Comparison of ENCODE assay signal across 21 cellular contexts in the genomic region with DNA sequence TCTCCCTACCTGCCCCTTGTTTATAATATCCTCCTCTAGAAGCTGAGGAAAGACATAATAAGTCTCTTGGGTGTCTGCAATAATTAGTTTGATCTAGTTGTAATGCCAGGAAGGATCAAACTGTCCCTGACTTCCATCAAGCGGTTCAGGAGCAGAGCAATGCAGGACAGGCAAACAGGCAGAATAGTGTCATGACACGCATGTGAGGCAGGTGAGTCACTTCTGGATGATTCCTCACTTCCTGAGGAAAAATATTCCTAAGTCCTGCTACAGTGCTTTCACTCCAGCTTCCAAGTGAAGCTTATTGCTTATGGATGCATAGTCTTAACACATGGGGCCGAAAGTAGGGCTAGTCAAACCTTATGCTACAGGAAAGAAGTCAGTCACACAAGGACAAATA.
"Had no signal": no experiment of that assay in that cellular context is flagged by ENCODE, and none has a peak within 500 bp of the region (broad histone marks: within the 10 kb centered on the region; RNA-seq: fewer than 3 reads in every experiment).

No MANE protein-coding gene starts in this region.

- H3K27me3 Mint-ChIP-seq: type B pancreatic cell had no signal

- H2AFZ ChIP-seq: neural progenitor cell had no signal

- H3K4me3 Mint-ChIP-seq: activated B cell treated with CpG ODN at 0.5 μM for 24 hours; activated CD4-positive, alpha-beta memory T cell treated with anti-CD3 and anti-CD28 coated beads, Interleukin-2, amount 10 ng/mL, durations not matched to agents 7 days and 5 days; activated CD8-positive, alpha-beta memory T cell treated with anti-CD3 and anti-CD28 coated beads, Interleukin-2, amount 10 ng/mL, durations not matched to agents 7 days and 5 days; activated naive CD4-positive, alpha-beta T cell treated with anti-CD3 and anti-CD28 coated beads for 36 hours; immature natural killer cell; naive thymus-derived CD4-positive, alpha-beta T cell; neural progenitor cell; type B pancreatic cell had no signal

- DNase-seq: activated B cell treated with CpG ODN at 0.5 μM for 24 hours; activated CD4-positive, alpha-beta memory T cell treated with anti-CD3 and anti-CD28 coated beads, Interleukin-2, amount 10 ng/mL, durations not matched to agents 7 days and 5 days; activated CD4-positive, alpha-beta T cell treated with anti-CD3 and anti-CD28 coated beads for 48 hours; activated CD8-positive, alpha-beta memory T cell treated with anti-CD3 and anti-CD28 coated beads, Interleukin-2, amount 10 ng/mL, durations not matched to agents 7 days and 5 days; activated naive CD4-positive, alpha-beta T cell treated with anti-CD3 and anti-CD28 coated beads for 36 hours; activated T-cell treated with anti-CD3 and anti-CD28 coated beads, Interleukin-2, amount 50 U/mL, for 1 hour; cerebellar nuclear complex; cortex of kidney; effector CD4-positive, alpha-beta T cell; heart right ventricle; immature natural killer cell; mesendoderm; naive thymus-derived CD4-positive, alpha-beta T cell; stimulated activated CD4-positive, alpha-beta T cell treated with anti-CD3 and anti-CD28 coated beads, Interleukin-2, amount 100 ng/mL, for 48 hours; testis had no signal

- H3K9me3 Mint-ChIP-seq: activated T-helper 2 cell treated with anti-CD3 and anti-CD28 coated beads, Interferon-gamma antibody, Interleukin-2, Interleukin-4, amounts not matched to agents 10 μg/mL and 5 μg/mL and 100 μg/mL, durations not matched to agents 14 hours and 24 hours and 36 hours had no signal

- H3K4me3 ChIP-seq: heart right ventricle, neural progenitor cell, prostate gland, right atrium auricular region, testis had no signal

- H3K27ac ChIP-seq: heart right ventricle, neural progenitor cell, prostate gland, right atrium auricular region, testis had no signal

- H3K4me1 ChIP-seq: heart right ventricle, neural progenitor cell, prostate gland, right atrium auricular region had no signal

- H3K36me3 Mint-ChIP-seq: activated CD8-positive, alpha-beta memory T cell treated with anti-CD3 and anti-CD28 coated beads, Interleukin-2, amount 10 ng/mL, durations not matched to agents 7 days and 5 days; neural progenitor cell had no signal

- H3K9me3 ChIP-seq: prostate gland, right atrium auricular region, testis had no signal

- H3K36me3 ChIP-seq: heart right ventricle, neural progenitor cell, prostate gland, right atrium auricular region had no signal

- H3K4me1 Mint-ChIP-seq: activated B cell treated with CpG ODN at 0.5 μM for 24 hours had no signal

- H3K9ac ChIP-seq: neural progenitor cell had no signal

- H3K27ac Mint-ChIP-seq: activated B cell treated with CpG ODN at 0.5 μM for 24 hours; activated CD4-positive, alpha-beta memory T cell treated with anti-CD3 and anti-CD28 coated beads, Interleukin-2, amount 10 ng/mL, durations not matched to agents 7 days and 5 days; activated CD8-positive, alpha-beta memory T cell treated with anti-CD3 and anti-CD28 coated beads, Interleukin-2, amount 10 ng/mL, durations not matched to agents 7 days and 5 days; activated naive CD4-positive, alpha-beta T cell treated with anti-CD3 and anti-CD28 coated beads for 36 hours; activated T-helper 2 cell treated with anti-CD3 and anti-CD28 coated beads, Interferon-gamma antibody, Interleukin-2, Interleukin-4, amounts not matched to agents 10 μg/mL and 5 μg/mL and 100 μg/mL, durations not matched to agents 14 hours and 24 hours and 36 hours; immature natural killer cell; naive thymus-derived CD4-positive, alpha-beta T cell; neural progenitor cell; type B pancreatic cell had no signal

- H3K27me3 ChIP-seq: heart right ventricle, neural progenitor cell, right atrium auricular region, testis had no signal

- ATAC-seq: activated CD8-positive, alpha-beta memory T cell treated with anti-CD3 and anti-CD28 coated beads, Interleukin-2, amount 10 ng/mL, durations not matched to agents 7 days and 5 days; esophagus mucosa; heart right ventricle; naive thymus-derived CD4-positive, alpha-beta T cell had no signal

- H3K4me2 ChIP-seq: neural progenitor cell had no signal
